Comparison of ENCODE assay signal across 28 cellular contexts in the genomic region with DNA sequence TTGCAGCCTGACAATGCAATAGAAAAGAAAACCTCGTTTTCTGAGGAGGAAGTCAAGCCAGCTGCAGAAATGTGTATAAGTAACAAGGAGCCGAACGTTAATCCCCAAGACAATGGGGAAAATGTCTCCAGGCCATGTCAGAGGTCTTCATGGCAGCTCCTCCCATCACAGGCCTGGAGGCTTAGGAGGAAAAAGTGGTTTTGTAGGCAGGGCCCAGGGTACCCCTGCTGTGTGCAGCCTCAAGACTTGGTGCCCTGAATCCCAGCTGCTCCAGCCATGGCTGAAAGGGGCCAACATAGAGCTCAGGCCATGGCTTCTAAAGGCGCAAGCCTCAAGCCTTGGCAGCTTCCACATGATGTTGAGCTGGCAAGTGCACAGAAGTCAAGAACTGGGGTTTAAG.
"Had no signal": no experiment of that assay in that cellular context is flagged by ENCODE, and none has a peak within 500 bp of the region (broad histone marks: within the 10 kb centered on the region; RNA-seq: fewer than 3 reads in every experiment).

No MANE protein-coding gene starts in this region.

- DNase-seq: hypothalamus; immature natural killer cell; kidney; left colon; left lung; midbrain; mucosa of descending colon; naive thymus-derived CD4-positive, alpha-beta T cell; ovary; right lobe of liver; stimulated activated CD4-positive, alpha-beta T cell treated with anti-CD3 and anti-CD28 coated beads, Interleukin-1b, Interleukin-23, amount 100 ng/mL, for 48 hours; stimulated activated CD4-positive, alpha-beta T cell treated with anti-CD3 and anti-CD28 coated beads, Interleukin-2, amount 100 ng/mL, for 48 hours; stimulated activated CD4-positive, alpha-beta T cell treated with anti-CD3 and anti-CD28 coated beads, Interleukin-4, amount 100 ng/mL, for 4 hours; stimulated activated CD8-positive, alpha-beta memory T cell treated with anti-CD3 and anti-CD28 coated beads, Interleukin-4, amount 100 ng/mL, for 48 hours; stimulated activated naive CD4-positive, alpha-beta T cell treated with Interleukin-2 at 50 U/mL for 16 hours; stimulated activated naive CD8-positive, alpha-beta T cell treated with anti-CD3 and anti-CD28 coated beads, Interleukin-15, amount 100 ng/mL, for 72 hours; testis; thyroid gland; transverse colon; upper lobe of left lung had no signal

- H3K9me3 Mint-ChIP-seq: immature natural killer cell had no signal

- H3K36me3 ChIP-seq: left lung, ovary, right atrium auricular region, right lobe of liver, thyroid gland, transverse colon, upper lobe of left lung, vagina had no signal

- H3K27me3 Mint-ChIP-seq: memory B cell; naive thymus-derived CD4-positive, alpha-beta T cell; natural killer cell treated with Interleukin-12 subunit alpha and Interleukin-12 subunit beta and Interleukin-15 and Interleukin-18, amount 100 ng/mL, for 72 hours; progenitor cell of endocrine pancreas; stimulated activated memory B cell treated with anti-CD40 and anti-IgM and Interleukin-4, amounts not matched to agents 10 μg/mL and 1 μg/mL and 100 μg/mL, for 72 hours; stimulated activated naive CD8-positive, alpha-beta T cell treated with anti-CD3 and anti-CD28 coated beads, Interleukin-15, amount 100 ng/mL, for 72 hours had no signal

- H3K4me1 Mint-ChIP-seq: memory B cell; stimulated activated memory B cell treated with anti-CD40 and anti-IgM and Interleukin-4, amounts not matched to agents 10 μg/mL and 1 μg/mL and 100 μg/mL, for 72 hours had no signal

- H3K4me3 Mint-ChIP-seq: immature natural killer cell; memory B cell; naive thymus-derived CD4-positive, alpha-beta T cell; natural killer cell treated with Interleukin-12 subunit alpha and Interleukin-12 subunit beta and Interleukin-15 and Interleukin-18, amount 100 ng/mL, for 72 hours; stimulated activated memory B cell treated with anti-CD40 and anti-IgM and Interleukin-4, amounts not matched to agents 10 μg/mL and 1 μg/mL and 100 μg/mL, for 72 hours; stimulated activated naive CD8-positive, alpha-beta T cell treated with anti-CD3 and anti-CD28 coated beads, Interleukin-15, amount 100 ng/mL, for 72 hours had no signal

- H3K27me3 ChIP-seq: left lung, ovary, right atrium auricular region, right lobe of liver, testis, thyroid gland, transverse colon, upper lobe of left lung, vagina had no signal

- H3K27ac ChIP-seq: left lung, ovary, right atrium auricular region, right lobe of liver, testis, thyroid gland, transverse colon, upper lobe of left lung, vagina had no signal

- H3K9me3 ChIP-seq: ovary, right atrium auricular region, right lobe of liver, testis, thyroid gland, upper lobe of left lung, vagina had no signal

- H3K27ac Mint-ChIP-seq: immature natural killer cell; memory B cell; naive thymus-derived CD4-positive, alpha-beta T cell; natural killer cell treated with Interleukin-12 subunit alpha and Interleukin-12 subunit beta and Interleukin-15 and Interleukin-18, amount 100 ng/mL, for 72 hours; progenitor cell of endocrine pancreas; stimulated activated memory B cell treated with anti-CD40 and anti-IgM and Interleukin-4, amounts not matched to agents 10 μg/mL and 1 μg/mL and 100 μg/mL, for 72 hours; stimulated activated naive CD8-positive, alpha-beta T cell treated with anti-CD3 and anti-CD28 coated beads, Interleukin-15, amount 100 ng/mL, for 72 hours had no signal

- H3K4me3 ChIP-seq: left lung, lung, mucosa of descending colon, ovary, right atrium auricular region, right lobe of liver, smooth muscle cell, testis, thyroid gland, transverse colon, upper lobe of left lung, vagina had no signal
